ENCODE assay signal across 8 cellular contexts in the genomic region with DNA sequence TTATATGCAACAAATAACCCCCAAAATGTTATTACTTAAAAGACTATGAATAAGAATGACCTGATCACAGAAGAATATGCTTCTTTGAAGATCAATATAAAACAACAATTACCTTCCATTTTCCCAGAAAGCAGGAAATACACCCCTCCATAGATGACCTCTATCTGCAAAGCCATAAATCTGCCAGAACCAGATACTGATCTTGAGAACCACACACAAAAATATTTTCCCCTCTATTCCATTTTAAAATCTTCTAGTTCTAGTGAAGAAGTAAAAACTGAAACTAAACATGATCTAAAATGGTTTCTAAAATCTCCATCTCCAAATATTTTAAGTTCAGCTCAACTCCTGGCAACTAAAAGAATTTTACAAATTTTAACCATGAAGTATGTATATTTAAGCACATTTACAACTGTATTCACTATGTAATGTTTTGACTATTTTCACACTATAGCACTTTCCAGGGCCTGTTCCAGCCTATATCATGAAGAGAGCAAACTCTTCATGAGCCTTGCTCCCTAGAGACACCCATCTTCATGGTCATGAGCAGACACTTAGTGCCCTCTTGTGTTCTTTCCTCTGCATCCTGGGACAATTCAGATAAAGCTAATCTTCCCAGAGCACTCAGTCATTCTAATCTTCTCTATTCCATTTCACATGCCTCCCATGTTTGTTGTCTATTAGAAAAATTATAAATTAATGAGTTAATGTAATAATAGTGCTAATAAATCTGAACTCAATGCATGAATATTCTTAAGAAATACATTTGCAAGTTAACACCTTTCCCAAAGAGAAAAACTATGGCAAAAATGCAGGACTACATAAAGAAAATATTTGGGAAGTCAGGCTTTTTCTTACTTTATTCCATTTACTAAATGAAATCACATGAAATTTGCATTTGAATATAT.
A peak's percentile ranks its signal among the peaks of the same experiment; 100 is the strongest.
DNase-seq lines count a peak whose midpoint lies in the region; ATAC-seq and TF ChIP-seq lines count a peak whose summit lies in the region.

No MANE protein-coding gene starts in this region.

- ATAC-seq in SK-N-SH treated with all-trans-retinoic acid at 6 μM for 48 hours (peak; percentile 99), HG02623 (IDR thresholded peaks at IDR 0.05; ENCODE audit: unreplicated experiment) (no peak), GM21737 (IDR thresholded peaks at IDR 0.05; ENCODE audit: unreplicated experiment) (no peak), HG03095 (IDR thresholded peaks at IDR 0.05; ENCODE audit: unreplicated experiment) (no peak)

- DNase-seq in DMS153 (lab: John Stamatoyannopoulos, UW), result peak; percentile 30
- peak; percentile 20 for DNase-seq in HuH-7.5 (ENCODE audit: low spot score)
- DNase-seq in fibroblast of the conjunctiva (ENCODE audit: low read depth), result peak; percentile 65
- peak; percentile 74 for DNase-seq in superior temporal gyrus (ENCODE audit: extremely low spot score)

TF ChIP-seq in SK-N-SH treated with all-trans-retinoic acid at 6 μM for 48 hours, 23 proteins besides CTCF, POLR2A, EP300 and RAD21:
- TF ChIP-seq, protein P1, sequence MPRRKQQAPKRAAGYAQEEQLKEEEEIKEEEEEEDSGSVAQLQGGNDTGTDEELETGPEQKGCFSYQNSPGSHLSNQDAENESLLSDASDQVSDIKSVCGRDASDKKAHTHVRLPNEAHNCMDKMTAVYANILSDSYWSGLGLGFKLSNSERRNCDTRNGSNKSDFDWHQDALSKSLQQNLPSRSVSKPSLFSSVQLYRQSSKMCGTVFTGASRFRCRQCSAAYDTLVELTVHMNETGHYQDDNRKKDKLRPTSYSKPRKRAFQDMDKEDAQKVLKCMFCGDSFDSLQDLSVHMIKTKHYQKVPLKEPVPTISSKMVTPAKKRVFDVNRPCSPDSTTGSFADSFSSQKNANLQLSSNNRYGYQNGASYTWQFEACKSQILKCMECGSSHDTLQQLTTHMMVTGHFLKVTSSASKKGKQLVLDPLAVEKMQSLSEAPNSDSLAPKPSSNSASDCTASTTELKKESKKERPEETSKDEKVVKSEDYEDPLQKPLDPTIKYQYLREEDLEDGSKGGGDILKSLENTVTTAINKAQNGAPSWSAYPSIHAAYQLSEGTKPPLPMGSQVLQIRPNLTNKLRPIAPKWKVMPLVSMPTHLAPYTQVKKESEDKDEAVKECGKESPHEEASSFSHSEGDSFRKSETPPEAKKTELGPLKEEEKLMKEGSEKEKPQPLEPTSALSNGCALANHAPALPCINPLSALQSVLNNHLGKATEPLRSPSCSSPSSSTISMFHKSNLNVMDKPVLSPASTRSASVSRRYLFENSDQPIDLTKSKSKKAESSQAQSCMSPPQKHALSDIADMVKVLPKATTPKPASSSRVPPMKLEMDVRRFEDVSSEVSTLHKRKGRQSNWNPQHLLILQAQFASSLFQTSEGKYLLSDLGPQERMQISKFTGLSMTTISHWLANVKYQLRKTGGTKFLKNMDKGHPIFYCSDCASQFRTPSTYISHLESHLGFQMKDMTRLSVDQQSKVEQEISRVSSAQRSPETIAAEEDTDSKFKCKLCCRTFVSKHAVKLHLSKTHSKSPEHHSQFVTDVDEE (CRISPR knock-in tag; IDR thresholded peaks at IDR 0.05), result 0 out of 2 replicates have a peak, but pooled peaks have one; percentile 13
- no peak for TF ChIP-seq TCF4 (CRISPR knock-in tag; IDR thresholded peaks at IDR 0.05; ENCODE audit: borderline replicate concordance)
- no peak for TF ChIP-seq OSR1 (CRISPR knock-in tag; IDR thresholded peaks at IDR 0.05)

Comparison
In these comparisons a context has a peak if more than half of its experiments do, and no peak if none do; other contexts are left out.
1. DNase-seq: peak in every context shown above with its lines; median percentile 74 in superior temporal gyrus; 65 in fibroblast of the conjunctiva; 30 in DMS153; 20 in HuH-7.5.